1 cellular context compared by ENCODE assay signal in the genomic region with DNA sequence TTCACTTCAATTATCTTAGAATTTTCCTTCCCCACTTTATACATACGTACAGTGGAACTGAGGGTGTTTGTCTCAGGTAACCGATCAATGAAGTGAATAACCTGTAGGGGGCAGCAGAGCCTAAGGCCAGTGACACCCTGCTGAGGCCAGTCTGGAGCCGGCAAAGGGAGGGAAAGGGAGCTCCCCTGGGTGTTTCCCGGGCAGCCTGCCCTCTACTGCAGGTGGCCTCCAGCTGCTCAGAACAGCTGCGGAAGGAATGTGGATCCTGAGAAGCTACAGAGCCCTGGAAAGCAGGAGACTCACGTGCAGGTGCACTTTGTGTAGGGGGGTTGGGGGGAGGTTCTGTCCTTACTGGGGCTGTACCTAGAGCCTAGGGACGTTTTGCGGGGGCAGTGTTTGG.
TF ChIP-seq lines count a peak whose summit lies in the region.

No MANE protein-coding gene starts in this region.

TF ChIP-seq in HepG2, 621 proteins besides CTCF, POLR2A, EP300 and RAD21 (continued from another document and continues in another):
- TF ChIP-seq, protein P1, sequence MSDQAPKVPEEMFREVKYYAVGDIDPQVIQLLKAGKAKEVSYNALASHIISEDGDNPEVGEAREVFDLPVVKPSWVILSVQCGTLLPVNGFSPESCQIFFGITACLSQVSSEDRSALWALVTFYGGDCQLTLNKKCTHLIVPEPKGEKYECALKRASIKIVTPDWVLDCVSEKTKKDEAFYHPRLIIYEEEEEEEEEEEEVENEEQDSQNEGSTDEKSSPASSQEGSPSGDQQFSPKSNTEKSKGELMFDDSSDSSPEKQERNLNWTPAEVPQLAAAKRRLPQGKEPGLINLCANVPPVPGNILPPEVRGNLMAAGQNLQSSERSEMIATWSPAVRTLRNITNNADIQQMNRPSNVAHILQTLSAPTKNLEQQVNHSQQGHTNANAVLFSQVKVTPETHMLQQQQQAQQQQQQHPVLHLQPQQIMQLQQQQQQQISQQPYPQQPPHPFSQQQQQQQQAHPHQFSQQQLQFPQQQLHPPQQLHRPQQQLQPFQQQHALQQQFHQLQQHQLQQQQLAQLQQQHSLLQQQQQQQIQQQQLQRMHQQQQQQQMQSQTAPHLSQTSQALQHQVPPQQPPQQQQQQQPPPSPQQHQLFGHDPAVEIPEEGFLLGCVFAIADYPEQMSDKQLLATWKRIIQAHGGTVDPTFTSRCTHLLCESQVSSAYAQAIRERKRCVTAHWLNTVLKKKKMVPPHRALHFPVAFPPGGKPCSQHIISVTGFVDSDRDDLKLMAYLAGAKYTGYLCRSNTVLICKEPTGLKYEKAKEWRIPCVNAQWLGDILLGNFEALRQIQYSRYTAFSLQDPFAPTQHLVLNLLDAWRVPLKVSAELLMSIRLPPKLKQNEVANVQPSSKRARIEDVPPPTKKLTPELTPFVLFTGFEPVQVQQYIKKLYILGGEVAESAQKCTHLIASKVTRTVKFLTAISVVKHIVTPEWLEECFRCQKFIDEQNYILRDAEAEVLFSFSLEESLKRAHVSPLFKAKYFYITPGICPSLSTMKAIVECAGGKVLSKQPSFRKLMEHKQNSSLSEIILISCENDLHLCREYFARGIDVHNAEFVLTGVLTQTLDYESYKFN (CRISPR knock-in tag; conservative IDR thresholded peaks at IDR 0.05) = peak; percentile 23
- TF ChIP-seq ONECUT2 (CRISPR knock-in tag; IDR thresholded peaks at IDR 0.05) (no peak), ZNF234 (CRISPR knock-in tag; conservative IDR thresholded peaks at IDR 0.05) (no peak), KDM4B (CRISPR knock-in tag; IDR thresholded peaks at IDR 0.05) (0 out of 2 replicates have a peak, but pooled peaks have one; percentile 25), FOXC1 (CRISPR knock-in tag; IDR thresholded peaks at IDR 0.05; ENCODE audit: borderline replicate concordance) (0 out of 2 replicates have a peak, but pooled peaks have one; percentile 24), ZNF652 (CRISPR knock-in tag; IDR thresholded peaks at IDR 0.05; ENCODE audit: borderline replicate concordance, low read depth) (0 out of 2 replicates have a peak, but pooled peaks have one; percentile 16), SRY (CRISPR knock-in tag; IDR thresholded peaks at IDR 0.05) (no peak), ATF2 (CRISPR knock-in tag; IDR thresholded peaks at IDR 0.05) (peak; percentile 27; the same call in 1 of the 2 replicates), XBP1 (CRISPR knock-in tag; IDR thresholded peaks at IDR 0.05) (no peak), ZMYM4 (CRISPR knock-in tag; IDR thresholded peaks at IDR 0.05) (peak; percentile 58), MAZ (IDR thresholded peaks at IDR 0.05; ENCODE audit: borderline replicate concordance, low read depth, low read length) (peak; percentile 24; the same call in 1 of the 2 replicates), MAZ (CRISPR knock-in tag; IDR thresholded peaks at IDR 0.05; ENCODE audit: low read depth) (no peak; the same call in 1 of the 2 replicates), ZNF101 (CRISPR knock-in tag; IDR thresholded peaks at IDR 0.05; ENCODE audit: borderline replicate concordance, low read depth) (no peak), ZNF44 (CRISPR knock-in tag; IDR thresholded peaks at IDR 0.05) (no peak), NR2F6 (IDR thresholded peaks at IDR 0.05) (no peak), NR2F6 (CRISPR knock-in tag; IDR thresholded peaks at IDR 0.05) (peak; percentile 61), MXI1 (IDR thresholded peaks at IDR 0.05; ENCODE audit: borderline replicate concordance, low read depth, low read length) (peak; percentile 52; the same call in 1 of the 3 replicates), RXRB (CRISPR knock-in tag; IDR thresholded peaks at IDR 0.05; ENCODE audit: borderline replicate concordance) (peak; percentile 55; the same call in 1 of the 2 replicates), IKZF5 (CRISPR knock-in tag; IDR thresholded peaks at IDR 0.05) (peak; percentile 51; the same call in 1 of the 2 replicates), RXRA (CRISPR knock-in tag; IDR thresholded peaks at IDR 0.05) (peak; percentile 50; the same call in 1 of the 2 replicates), HNF4A (CRISPR knock-in tag; IDR thresholded peaks at IDR 0.05) (no peak), RARA (CRISPR knock-in tag; IDR thresholded peaks at IDR 0.05) (no peak), FOXA3 (CRISPR knock-in tag; IDR thresholded peaks at IDR 0.05) (peak; percentile 44; the same call in 1 of the 2 replicates), SP140L (CRISPR knock-in tag; IDR thresholded peaks at IDR 0.05; ENCODE audit: borderline replicate concordance) (no peak), AHR (CRISPR knock-in tag; IDR thresholded peaks at IDR 0.05) (no peak), ZNF687 (CRISPR knock-in tag; IDR thresholded peaks at IDR 0.05) (peak; percentile 48; the same call in 1 of the 2 replicates), JUND (CRISPR knock-in tag; IDR thresholded peaks at IDR 0.05) (0 out of 2 replicates have a peak, but pooled peaks have one; percentile 26), ZNF34 (CRISPR knock-in tag; IDR thresholded peaks at IDR 0.05; ENCODE audit: borderline replicate concordance) (no peak)
- TF ChIP-seq, protein P2, sequence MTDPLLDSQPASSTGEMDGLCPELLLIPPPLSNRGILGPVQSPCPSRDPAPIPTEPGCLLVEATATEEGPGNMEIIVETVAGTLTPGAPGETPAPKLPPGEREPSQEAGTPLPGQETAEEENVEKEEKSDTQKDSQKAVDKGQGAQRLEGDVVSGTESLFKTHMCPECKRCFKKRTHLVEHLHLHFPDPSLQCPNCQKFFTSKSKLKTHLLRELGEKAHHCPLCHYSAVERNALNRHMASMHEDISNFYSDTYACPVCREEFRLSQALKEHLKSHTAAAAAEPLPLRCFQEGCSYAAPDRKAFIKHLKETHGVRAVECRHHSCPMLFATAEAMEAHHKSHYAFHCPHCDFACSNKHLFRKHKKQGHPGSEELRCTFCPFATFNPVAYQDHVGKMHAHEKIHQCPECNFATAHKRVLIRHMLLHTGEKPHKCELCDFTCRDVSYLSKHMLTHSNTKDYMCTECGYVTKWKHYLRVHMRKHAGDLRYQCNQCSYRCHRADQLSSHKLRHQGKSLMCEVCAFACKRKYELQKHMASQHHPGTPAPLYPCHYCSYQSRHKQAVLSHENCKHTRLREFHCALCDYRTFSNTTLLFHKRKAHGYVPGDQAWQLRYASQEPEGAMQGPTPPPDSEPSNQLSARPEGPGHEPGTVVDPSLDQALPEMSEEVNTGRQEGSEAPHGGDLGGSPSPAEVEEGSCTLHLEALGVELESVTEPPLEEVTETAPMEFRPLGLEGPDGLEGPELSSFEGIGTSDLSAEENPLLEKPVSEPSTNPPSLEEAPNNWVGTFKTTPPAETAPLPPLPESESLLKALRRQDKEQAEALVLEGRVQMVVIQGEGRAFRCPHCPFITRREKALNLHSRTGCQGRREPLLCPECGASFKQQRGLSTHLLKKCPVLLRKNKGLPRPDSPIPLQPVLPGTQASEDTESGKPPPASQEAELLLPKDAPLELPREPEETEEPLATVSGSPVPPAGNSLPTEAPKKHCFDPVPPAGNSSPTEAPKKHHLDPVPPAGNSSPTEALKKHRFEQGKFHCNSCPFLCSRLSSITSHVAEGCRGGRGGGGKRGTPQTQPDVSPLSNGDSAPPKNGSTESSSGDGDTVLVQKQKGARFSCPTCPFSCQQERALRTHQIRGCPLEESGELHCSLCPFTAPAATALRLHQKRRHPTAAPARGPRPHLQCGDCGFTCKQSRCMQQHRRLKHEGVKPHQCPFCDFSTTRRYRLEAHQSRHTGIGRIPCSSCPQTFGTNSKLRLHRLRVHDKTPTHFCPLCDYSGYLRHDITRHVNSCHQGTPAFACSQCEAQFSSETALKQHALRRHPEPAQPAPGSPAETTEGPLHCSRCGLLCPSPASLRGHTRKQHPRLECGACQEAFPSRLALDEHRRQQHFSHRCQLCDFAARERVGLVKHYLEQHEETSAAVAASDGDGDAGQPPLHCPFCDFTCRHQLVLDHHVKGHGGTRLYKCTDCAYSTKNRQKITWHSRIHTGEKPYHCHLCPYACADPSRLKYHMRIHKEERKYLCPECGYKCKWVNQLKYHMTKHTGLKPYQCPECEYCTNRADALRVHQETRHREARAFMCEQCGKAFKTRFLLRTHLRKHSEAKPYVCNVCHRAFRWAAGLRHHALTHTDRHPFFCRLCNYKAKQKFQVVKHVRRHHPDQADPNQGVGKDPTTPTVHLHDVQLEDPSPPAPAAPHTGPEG (CRISPR knock-in tag; IDR thresholded peaks at IDR 0.05) = no peak
- TF ChIP-seq, protein P3, sequence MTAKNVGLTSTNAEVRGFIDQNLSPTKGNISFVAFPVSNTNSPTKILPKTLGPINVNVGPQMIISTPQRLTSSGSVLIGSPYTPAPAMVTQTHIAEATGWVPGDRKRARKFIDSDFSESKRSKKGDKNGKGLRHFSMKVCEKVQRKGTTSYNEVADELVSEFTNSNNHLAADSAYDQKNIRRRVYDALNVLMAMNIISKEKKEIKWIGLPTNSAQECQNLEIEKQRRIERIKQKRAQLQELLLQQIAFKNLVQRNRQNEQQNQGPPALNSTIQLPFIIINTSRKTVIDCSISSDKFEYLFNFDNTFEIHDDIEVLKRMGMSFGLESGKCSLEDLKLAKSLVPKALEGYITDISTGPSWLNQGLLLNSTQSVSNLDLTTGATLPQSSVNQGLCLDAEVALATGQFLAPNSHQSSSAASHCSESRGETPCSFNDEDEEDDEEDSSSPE (CRISPR knock-in tag; IDR thresholded peaks at IDR 0.05) = peak; percentile 60; the same call in 1 of the 2 replicates
- TF ChIP-seq, protein P4, sequence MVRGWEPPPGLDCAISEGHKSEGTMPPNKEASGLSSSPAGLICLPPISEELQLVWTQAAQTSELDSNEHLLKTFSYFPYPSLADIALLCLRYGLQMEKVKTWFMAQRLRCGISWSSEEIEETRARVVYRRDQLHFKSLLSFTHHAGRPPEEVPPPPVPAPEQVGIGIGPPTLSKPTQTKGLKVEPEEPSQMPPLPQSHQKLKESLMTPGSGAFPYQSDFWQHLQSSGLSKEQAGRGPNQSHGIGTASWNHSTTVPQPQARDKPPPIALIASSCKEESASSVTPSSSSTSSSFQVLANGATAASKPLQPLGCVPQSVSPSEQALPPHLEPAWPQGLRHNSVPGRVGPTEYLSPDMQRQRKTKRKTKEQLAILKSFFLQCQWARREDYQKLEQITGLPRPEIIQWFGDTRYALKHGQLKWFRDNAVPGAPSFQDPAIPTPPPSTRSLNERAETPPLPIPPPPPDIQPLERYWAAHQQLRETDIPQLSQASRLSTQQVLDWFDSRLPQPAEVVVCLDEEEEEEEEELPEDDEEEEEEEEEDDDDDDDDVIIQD (CRISPR knock-in tag; IDR thresholded peaks at IDR 0.05; ENCODE audit: low read depth) = peak; percentile 68; the same call in 1 of the 2 replicates
